8 cellular contexts compared by ENCODE assay signal in genomic region chr10:133357293-133358151, GRCh38. TPM values are rescaled to one million over a fixed set of nuclear protein-coding genes. Genes with fewer than 3 reads are reported as not detected.
DNase-seq lines count a peak whose midpoint lies in the region; ATAC-seq, FAIRE-seq and TF ChIP-seq lines count a peak whose summit lies in the region.

FUOM (minus strand) TSS chr10:133358019; CDS start chr10:133358007, 12 bp downstream.

- H3K4ac ChIP-seq in trophoblast cell (ENCODE audit: low read depth, low read length), result no peak within 1 kb of the TSS

- ATAC-seq in HG03045 (IDR thresholded peaks at IDR 0.05; ENCODE audit: unreplicated experiment) (peak; percentile 59), Panc1 (peak; percentile 69)

- no peaks in the 10 kb centered on the region for H3K9me3 ChIP-seq in Panc1 (ENCODE audit: control insufficient read depth, insufficient read depth, low read depth, low read length)
- H3K9me3 ChIP-seq in trophoblast cell (ENCODE audit: insufficient read depth, low read depth, low read length), result peaks cover 2% of the 10 kb centered on the region

- peak within 1 kb of the TSS; percentile 65 for H2BK120ac ChIP-seq in trophoblast cell (ENCODE audit: insufficient read depth, low read length, poor library complexity)

- H2BK12ac ChIP-seq in trophoblast cell (ENCODE audit: low read length), result no peak within 1 kb of the TSS

- no TSS peak for BruUV-seq in Panc1 (replicated peaks; lab: Mats Ljungman, UMichigan)

- intact Hi-C loops in Panc1 (cut with micrococcal nuclease; ENCODE audit: unreplicated experiment), result no loop called here

- H3K79me1 ChIP-seq in trophoblast cell (ENCODE audit: low read length), result peaks cover 6% of the 10 kb centered on the region

- H3K4me1 ChIP-seq in Panc1 (ENCODE audit: control insufficient read depth, insufficient read depth, low read length), result no peaks in the 10 kb centered on the region; the same call in 1 of the 2 replicates
- H3K4me1 ChIP-seq in trophoblast cell (ENCODE audit: control insufficient read depth in 1 of 2, insufficient read depth in 2 of 2, low read length in 2 of 2), result peaks cover 8 to 9% of the 10 kb centered on the region in 2 experiments

- peak within 1 kb of the TSS; percentile 47 for H4K12ac ChIP-seq in trophoblast cell (ENCODE audit: low read depth, low read length)

- no peak within 1 kb of the TSS for H2BK5ac ChIP-seq in trophoblast cell (ENCODE audit: low read depth, low read length, poor library complexity)

- peak within 1 kb of the TSS; percentile 85 for H3K18ac ChIP-seq in trophoblast cell (ENCODE audit: low read length)

- peak within 1 kb of the TSS; percentile 76 for H4K91ac ChIP-seq in trophoblast cell (ENCODE audit: low read depth, low read length)

- peak within 1 kb of the TSS; percentile 76 for H3K4me2 ChIP-seq in trophoblast cell (ENCODE audit: low read length)

- peak within 1 kb of the TSS; percentile 76 for H3K14ac ChIP-seq in trophoblast cell (ENCODE audit: low read length)

- in situ Hi-C loops in Panc1 (cut with HindIII; ENCODE audit: low pct_unique_long_range_greater_than_20kb, low sequenced_read_pairs), result no loop called here

- peak within 1 kb of the TSS; percentile 10 for H2AK5ac ChIP-seq in trophoblast cell (ENCODE audit: low read length)

- no peak for TF ChIP-seq CTCF in Panc1 (IDR thresholded peaks at IDR 0.05)

- H3K27me3 ChIP-seq in Panc1 (ENCODE audit: control insufficient read depth, insufficient read depth, low read length) (no peaks in the 10 kb centered on the region), trophoblast cell (ENCODE audit: insufficient read depth, low read length) (no peaks in the 10 kb centered on the region)

- no CpG with 5 or more reads among the region's 82 CpGs for whole genome bisulfite sequencing in trophoblast cell (ENCODE audit: extremely low coverage, insufficient coverage, insufficient read length)

- H3K27ac ChIP-seq in Panc1 (ENCODE audit: low read length), result peak within 1 kb of the TSS; percentile 71
- no peak within 1 kb of the TSS for H3K27ac ChIP-seq in trophoblast cell (ENCODE audit: low read depth, low read length)

- H3K4me3 ChIP-seq in Panc1 (ENCODE audit: low read depth in 2 of 2, low read length in 2 of 2) (peak within 1 kb of the TSS; percentile 59 to 72), trophoblast cell (ENCODE audit: low read depth, low read length) (peak within 1 kb of the TSS; percentile 74)

- CTCF ChIA-PET in Panc1 (lab: Charles Lee), result interaction anchor here (0.8 kb wide), 1 partner anchor 10 kb away, joined by 6 read pairs; no protein-coding TSS in a partner anchor

- H3K9ac ChIP-seq in trophoblast cell (ENCODE audit: low read length), result peak within 1 kb of the TSS; percentile 63

- DNase-seq in SIG-M5 treated with dmso at 0.1 percent for 504 hours (lab: John Stamatoyannopoulos, UW; ENCODE audit: unreplicated experiment) (peak; percentile 69), SIG-M5 (lab: John Stamatoyannopoulos, UW) (no peak), Panc1 (ENCODE audit: low read depth, low spot score) (no peak), glomerular endothelial cell (ENCODE audit: extremely low read depth, low read depth, low spot score) (no peak), trophoblast cell (peak in 1 of 2 donors; percentile 17), urothelium cell line (ENCODE audit: low spot score) (peak; percentile 87)
- DNase-seq in activated effector memory CD4-positive, alpha-beta T cell treated with Interleukin-2 at 50 U/mL for 16 hours, result peak; percentile 62

- H3K36me3 ChIP-seq in Panc1 (ENCODE audit: control insufficient read depth, insufficient read depth, low read length) (no peaks in the 10 kb centered on the region), trophoblast cell (ENCODE audit: control insufficient read depth in 1 of 2, insufficient read depth in 2 of 2, low read length in 2 of 2) (peaks cover 11 to 13% of the 10 kb centered on the region in 2 experiments)

- no peak within 1 kb of the TSS for H3K23ac ChIP-seq in trophoblast cell (ENCODE audit: low read length)

- H2AFZ ChIP-seq in trophoblast cell (ENCODE audit: insufficient read depth, low read length, poor library complexity), result peak within 1 kb of the TSS; percentile 51

- peaks cover 4% of the 10 kb centered on the region for H3K79me2 ChIP-seq in trophoblast cell (ENCODE audit: control insufficient read depth, insufficient read depth, low read length, poor library complexity)

- FAIRE-seq in urothelium cell line (lab: Jason Lieb, UNC), result no peak

- POLR2A ChIA-PET in Panc1 (lab: Charles Lee), result interaction anchor here (0.6 kb wide), 1 partner anchor 62 kb away, joined by 5 read pairs; no protein-coding TSS in a partner anchor

- peak within 1 kb of the TSS; percentile 90 for H4K8ac ChIP-seq in trophoblast cell (ENCODE audit: low read depth, low read length)

RNA-seq across cellular contexts. Expression of gene FUOM, which starts in this region (rescaled TPM):
- total RNA-seq in Panc1 (2021; ENCODE audit: unreplicated experiment), result 39.6 TPM
- polyA plus RNA-seq in Panc1 (2012; ENCODE audit: insufficient read length), result 43.2 TPM
- 18.7 and 54.1 TPM in 2 replicates for total RNA-seq in glomerular endothelial cell
- polyA plus RNA-seq in trophoblast cell (2013), result 18.2 and 20.6 TPM in 2 replicates

Comparison
In these comparisons a context has a peak if more than half of its experiments do, and no peak if none do; other contexts are left out.
1. DNase-seq: peak in SIG-M5 treated with dmso at 0.1 percent for 504 hours (single experiment), activated effector memory CD4-positive, alpha-beta T cell treated with Interleukin-2 at 50 U/mL for 16 hours (single experiment) and urothelium cell line (single experiment); none in SIG-M5 (single experiment), Panc1 (single experiment) and glomerular endothelial cell (single experiment).